19 cellular contexts compared by ENCODE assay signal in genomic region chr18:26181343-26181826, GRCh38. TPM values are rescaled to one million over a fixed set of nuclear protein-coding genes. Genes with fewer than 3 reads are reported as not detected.
DNase-seq lines count a peak whose midpoint lies in the region; ATAC-seq and TF ChIP-seq lines count a peak whose summit lies in the region.
"Had no signal": no experiment of that assay in that cellular context is flagged by ENCODE, and none has a peak within 500 bp of the region (broad histone marks: within the 10 kb centered on the region; RNA-seq: fewer than 3 reads in every experiment).

No MANE protein-coding gene starts in this region.

- TF ChIP-seq CTCF in transverse colon (IDR thresholded peaks at IDR 0.05), result no peak

- no peak for TF ChIP-seq EP300 in transverse colon (IDR thresholded peaks at IDR 0.05; ENCODE audit: low read depth)

- H3K36me3 ChIP-seq in transverse colon, result no peaks in the 10 kb centered on the region
- H3K36me3 ChIP-seq: brain microvascular endothelial cell had no signal

- H3K27me3 ChIP-seq in transverse colon, result no peaks in the 10 kb centered on the region
- H3K27me3 ChIP-seq: brain microvascular endothelial cell had no signal

- in situ Hi-C loops in transverse colon (cut with MboI; ENCODE audit: low pct_ligation_motif_present in 1 of 4, low pct_unique_long_range_greater_than_20kb in 1 of 4, low sequenced_read_pairs in 3 of 4), result no loop called here

- H3K27ac ChIP-seq in transverse colon, result no peak overlapping the region
- H3K27ac ChIP-seq: brain microvascular endothelial cell, HL-60 had no signal

- H3K4me3 ChIP-seq in transverse colon, result no peak overlapping the region

- WGBS in transverse colon (ENCODE audit: low coverage in 1 of 2), 2 donors, result 68 to 95% methylated on average over 4 to 7 of the region's 7 CpGs

- no peaks in the 10 kb centered on the region for H3K9me3 ChIP-seq in transverse colon

- peak; percentile 31 for DNase-seq in transverse colon
- DNase-seq in activated CD8-positive, alpha-beta memory T cell treated with anti-CD3 and anti-CD28 coated beads, Interleukin-2, amount 50 U/mL, for 4 hours, result no peak
- DNase-seq in posterior cingulate gyrus, result no peak
- DNase-seq in LoVo (ENCODE audit: low spot score), result no peak
- DNase-seq: activated CD4-positive, alpha-beta memory T cell treated with anti-CD3 and anti-CD28 coated beads, Interleukin-2, amount 10 ng/mL, durations not matched to agents 7 days and 5 days; activated gamma-delta T cell treated with Interleukin-2 at 50 U/mL for 16 hours; brain microvascular endothelial cell; CD8-positive, alpha-beta T cell; GF-D8; naive thymus-derived CD4-positive, alpha-beta T cell; NCI-H226; right cardiac atrium had no signal

- intact Hi-C loops in transverse colon (cut with DNase I; ENCODE audit: low total_unique reads) (no loop called here), posterior cingulate gyrus (cut with DNase I) (no loop called here)

- H3K4me1 ChIP-seq in transverse colon, result no peaks in the 10 kb centered on the region

- no peak for TF ChIP-seq POLR2A in transverse colon (IDR thresholded peaks at IDR 0.05)

- ATAC-seq in GM19043 (IDR thresholded peaks at IDR 0.05; ENCODE audit: low read depth, unreplicated experiment), result peak; percentile 41
- ATAC-seq in HG02642 (IDR thresholded peaks at IDR 0.05; ENCODE audit: poor library complexity, unreplicated experiment), result peak; percentile 77
- peak; percentile 60 for ATAC-seq in HG03457 (IDR thresholded peaks at IDR 0.05; ENCODE audit: unreplicated experiment)
- ATAC-seq: CD8-positive, alpha-beta T cell; naive thymus-derived CD4-positive, alpha-beta T cell; right cardiac atrium had no signal

RNA-seq across cellular contexts. Expression of gene TAF4B, which starts 44.9 kb away (rescaled TPM):
- total RNA-seq in transverse colon, result 10 to 100 TPM in 1 of 4 donors, 1 to 10 TPM in 3; 3.7 to 11.9 (median 7.1) TPM

RNA-seq across cellular contexts. Expression of gene PSMA8, which starts 47.7 kb away (rescaled TPM):
- not detected for total RNA-seq in transverse colon
- total RNA-seq: kidney epithelial cell, MCF 10A, right cardiac atrium, subcutaneous adipose tissue had no signal
